11 cellular contexts compared by ENCODE assay signal in genomic region chr2:24930768-24931167, GRCh38. TPM values are rescaled to one million over a fixed set of nuclear protein-coding genes. Genes with fewer than 3 reads are reported as not detected.
DNase-seq lines count a peak whose midpoint lies in the region; ATAC-seq and TF ChIP-seq lines count a peak whose summit lies in the region.
"Had no signal": no experiment of that assay in that cellular context is flagged by ENCODE, and none has a peak within 500 bp of the region (broad histone marks: within the 10 kb centered on the region; RNA-seq: fewer than 3 reads in every experiment).

No MANE protein-coding gene starts in this region.

- H3K4me3 ChIP-seq in endodermal cell (ENCODE audit: low read length) (no peak overlapping the region), tibial nerve (no peak overlapping the region)
- H3K4me3 ChIP-seq: pancreas, SJSA1 had no signal

- no peaks in the 10 kb centered on the region for H3K36me3 ChIP-seq in endodermal cell (ENCODE audit: control insufficient read depth, insufficient read depth, low read length)
- H3K36me3 ChIP-seq in tibial nerve: no peaks in the 10 kb centered on the region
- H3K36me3 ChIP-seq: pancreas, SJSA1 had no signal

- ATAC-seq in GM19397 (IDR thresholded peaks at IDR 0.05; ENCODE audit: unreplicated experiment) (peak; percentile 59), HG03469 (IDR thresholded peaks at IDR 0.05; ENCODE audit: unreplicated experiment) (peak; percentile 72), HG03039 (IDR thresholded peaks at IDR 0.05; ENCODE audit: unreplicated experiment) (no peak)
- ATAC-seq: pancreas had no signal

- no peak for TF ChIP-seq POLR2A in tibial nerve (IDR thresholded peaks at IDR 0.05)

- 64 to 69% methylated on average over 4 to 6 of the region's 6 CpGs for WGBS in endodermal cell (ENCODE audit: insufficient coverage in 1 of 2, insufficient read length in 1 of 2), 2 experiments
- 56 to 63% methylated on average over 6 of the region's 6 CpGs for WGBS in tibial nerve, 2 donors

- H3K27me3 ChIP-seq in endodermal cell (ENCODE audit: control insufficient read depth, insufficient read depth, low read length, poor library complexity, severe bottlenecking) (no peaks in the 10 kb centered on the region), tibial nerve (no peaks in the 10 kb centered on the region)
- H3K27me3 ChIP-seq: pancreas, SJSA1 had no signal

- peak; percentile 44 for DNase-seq in EH (ENCODE audit: low read depth)
- peak; percentile 59 for DNase-seq in endodermal cell
- no peak for DNase-seq in tibial nerve (ENCODE audit: low spot score in 2 of 2)
- DNase-seq in NCI-H510A treated with DMSO at 0.1 percent for 48 hours (lab: John Stamatoyannopoulos, UW): no peak
- DNase-seq in NCI-H82 (lab: John Stamatoyannopoulos, UW): no peak
- DNase-seq: dermis blood vessel endothelial cell had no signal

- H3K9me3 Mint-ChIP-seq in endodermal cell: no peaks in the 10 kb centered on the region

- peaks cover 12% of the 10 kb centered on the region for H3K4me1 Mint-ChIP-seq in endodermal cell

- no peak overlapping the region for H3K27ac ChIP-seq in endodermal cell (ENCODE audit: low read depth, low read length)
- no peak overlapping the region for H3K27ac ChIP-seq in tibial nerve
- H3K27ac ChIP-seq: pancreas, SJSA1 had no signal

- no peak overlapping the region for H3K4me3 Mint-ChIP-seq in endodermal cell

- no peak for TF ChIP-seq EP300 in tibial nerve (IDR thresholded peaks at IDR 0.05)

- no peaks in the 10 kb centered on the region for H3K36me3 Mint-ChIP-seq in endodermal cell (ENCODE audit: low read depth)

- H3K4me1 ChIP-seq in endodermal cell (ENCODE audit: control insufficient read depth, insufficient read depth, low read length): no peaks in the 10 kb centered on the region
- peaks cover 0 to 19% (median 10%) of the 10 kb centered on the region in 4 donors for H3K4me1 ChIP-seq in tibial nerve
- H3K4me1 ChIP-seq: pancreas, SJSA1 had no signal

- H3K9me3 ChIP-seq in endodermal cell (ENCODE audit: control insufficient read depth, low read length) (no peaks in the 10 kb centered on the region), tibial nerve (no peaks in the 10 kb centered on the region)
- H3K9me3 ChIP-seq: pancreas, SJSA1 had no signal

- H3K27ac Mint-ChIP-seq in endodermal cell: no peak overlapping the region

- H3K27me3 Mint-ChIP-seq in endodermal cell (ENCODE audit: insufficient read depth): no peaks in the 10 kb centered on the region

- H3K9ac ChIP-seq in endodermal cell (ENCODE audit: extremely low read depth, low read length, poor library complexity, severe bottlenecking): no peak overlapping the region

- TF ChIP-seq CTCF in endodermal cell (conservative IDR thresholded peaks at IDR 0.05) (no peak), tibial nerve (IDR thresholded peaks at IDR 0.05) (no peak)

RNA-seq across cellular contexts. Expression of gene ADCY3, which starts 10.7 kb away (rescaled TPM):
- total RNA-seq in endodermal cell (10 to 100 TPM; 29.8 to 41.2 TPM), tibial nerve (100 to 1,000 TPM; 145 to 393 (median 207) TPM)
- 24.9 TPM for polyA plus RNA-seq in endodermal cell (2013, experiment 1 of 2)
- 21.3 TPM for polyA plus RNA-seq in endodermal cell (2013, experiment 2 of 2)

RNA-seq across cellular contexts. Expression of gene DNAJC27, which starts 41.0 kb away (rescaled TPM):
- total RNA-seq in endodermal cell (1 to 10 TPM; 6.2 to 6.5 TPM), tibial nerve (10 to 100 TPM; 12.8 to 23.4 (median 14.0) TPM)
- 5.4 TPM for polyA plus RNA-seq in endodermal cell (2013, experiment 1 of 2)
- 5.5 TPM for polyA plus RNA-seq in endodermal cell (2013, experiment 2 of 2)

Comparison
In these comparisons a context has a peak if more than half of its experiments do, and no peak if none do; other contexts are left out.
1. DNase-seq: peak in EH (single experiment) and endodermal cell (single experiment); none in tibial nerve (0 of 2), NCI-H510A treated with DMSO at 0.1 percent for 48 hours (single experiment) and NCI-H82 (single experiment).